In the genomic region with DNA sequence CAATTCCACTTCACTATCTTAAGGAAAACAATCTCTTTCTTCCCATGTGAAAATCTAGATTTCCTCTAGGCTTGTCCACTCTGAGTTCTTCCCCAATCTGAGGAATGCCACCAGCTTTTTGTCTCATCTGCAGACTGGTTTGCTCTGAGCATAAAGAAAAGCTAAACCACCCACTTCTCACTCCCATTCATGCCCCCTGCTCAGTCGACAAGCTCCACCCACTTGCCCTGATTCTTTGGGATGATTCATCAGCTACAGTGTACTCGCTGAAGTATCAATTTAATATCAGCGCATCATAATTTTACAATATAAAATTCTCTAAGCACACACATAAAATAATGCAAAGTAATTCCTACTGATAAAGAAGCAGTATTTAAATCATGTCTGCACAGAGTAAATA, we compare ENCODE assay signal across 35 cellular contexts.
"Had no signal": no experiment of that assay in that cellular context is flagged by ENCODE, and none has a peak within 500 bp of the region (broad histone marks: within the 10 kb centered on the region; RNA-seq: fewer than 3 reads in every experiment).

No MANE protein-coding gene starts in this region.

- H3K4me3 ChIP-seq: adrenal gland, body of pancreas, breast epithelium had no signal

- H3K27me3 Mint-ChIP-seq: activated CD4-positive, alpha-beta memory T cell treated with anti-CD3 and anti-CD28 coated beads, Interleukin-2, amount 10 ng/mL, durations not matched to agents 7 days and 5 days; activated CD4-positive, alpha-beta T cell treated with anti-CD3 and anti-CD28 coated beads, Interleukin-2, amount 10 ng/mL, durations not matched to agents 7 days and 5 days; activated CD8-positive, alpha-beta memory T cell treated with anti-CD3 and anti-CD28 coated beads, Interleukin-2, amount 10 ng/mL, durations not matched to agents 7 days and 5 days; central memory CD8-positive, alpha-beta T cell had no signal

- H3K27ac Mint-ChIP-seq: activated CD4-positive, alpha-beta memory T cell treated with anti-CD3 and anti-CD28 coated beads, Interleukin-2, amount 10 ng/mL, durations not matched to agents 7 days and 5 days; activated CD4-positive, alpha-beta T cell treated with anti-CD3 and anti-CD28 coated beads for 36 hours; activated CD4-positive, alpha-beta T cell treated with anti-CD3 and anti-CD28 coated beads, Interleukin-2, amount 10 ng/mL, durations not matched to agents 7 days and 5 days; activated CD8-positive, alpha-beta memory T cell treated with anti-CD3 and anti-CD28 coated beads, Interleukin-2, amount 10 ng/mL, durations not matched to agents 7 days and 5 days; activated CD8-positive, alpha-beta T cell treated with anti-CD3 and anti-CD28 coated beads, Interleukin-2, amount 10 ng/mL, durations not matched to agents 7 days and 5 days; activated naive CD4-positive, alpha-beta T cell treated with anti-CD3 and anti-CD28 coated beads for 36 hours; activated naive CD8-positive, alpha-beta T cell; activated T-cell treated with anti-CD3 and anti-CD28 coated beads, Interleukin-2, amount 50 U/mL, for 24 hours; activated T-helper 2 cell treated with anti-CD3 and anti-CD28 coated beads, Interferon-gamma antibody, Interleukin-2, Interleukin-4, amounts not matched to agents 10 μg/mL and 5 μg/mL and 100 μg/mL, durations not matched to agents 14 hours and 24 hours and 36 hours; T-helper 1 cell treated with Interleukin-12 subunit alpha and Interleukin-12 subunit beta and Interleukin-4 antibody, amounts not matched to agents 30 μg/mL and 1 μg/mL, for 36 hours; T-helper 2 cell treated with Interferon-gamma antibody and Interleukin-4, amounts not matched to agents 5 μg/mL and 100 μg/mL, for 36 hours; WTC11 had no signal

- H3K27ac ChIP-seq: adrenal gland, body of pancreas, brain microvascular endothelial cell, breast epithelium, WERI-Rb-1 had no signal

- H3K4me3 Mint-ChIP-seq: activated CD4-positive, alpha-beta memory T cell treated with anti-CD3 and anti-CD28 coated beads, Interleukin-2, amount 10 ng/mL, durations not matched to agents 7 days and 5 days; activated CD4-positive, alpha-beta T cell treated with anti-CD3 and anti-CD28 coated beads for 36 hours; activated CD4-positive, alpha-beta T cell treated with anti-CD3 and anti-CD28 coated beads, Interleukin-2, amount 10 ng/mL, durations not matched to agents 7 days and 5 days; activated CD8-positive, alpha-beta memory T cell treated with anti-CD3 and anti-CD28 coated beads, Interleukin-2, amount 10 ng/mL, durations not matched to agents 7 days and 5 days; activated CD8-positive, alpha-beta T cell treated with anti-CD3 and anti-CD28 coated beads, Interleukin-2, amount 10 ng/mL, durations not matched to agents 7 days and 5 days; activated naive CD4-positive, alpha-beta T cell treated with anti-CD3 and anti-CD28 coated beads for 36 hours; activated naive CD8-positive, alpha-beta T cell; activated T-cell treated with anti-CD3 and anti-CD28 coated beads, Interleukin-2, amount 50 U/mL, for 24 hours; central memory CD8-positive, alpha-beta T cell; T-helper 1 cell treated with Interleukin-12 subunit alpha and Interleukin-12 subunit beta and Interleukin-4 antibody, amounts not matched to agents 30 μg/mL and 1 μg/mL, for 36 hours; T-helper 2 cell treated with Interferon-gamma antibody and Interleukin-4, amounts not matched to agents 5 μg/mL and 100 μg/mL, for 36 hours; WTC11 had no signal

- H3K9me3 Mint-ChIP-seq: activated CD4-positive, alpha-beta memory T cell treated with anti-CD3 and anti-CD28 coated beads, Interleukin-2, amount 10 ng/mL, durations not matched to agents 7 days and 5 days; activated CD4-positive, alpha-beta T cell treated with anti-CD3 and anti-CD28 coated beads, Interleukin-2, amount 10 ng/mL, durations not matched to agents 7 days and 5 days; activated naive CD4-positive, alpha-beta T cell treated with anti-CD3 and anti-CD28 coated beads for 36 hours; activated T-cell treated with anti-CD3 and anti-CD28 coated beads, Interleukin-2, amount 50 U/mL, for 24 hours; activated T-helper 2 cell treated with anti-CD3 and anti-CD28 coated beads, Interferon-gamma antibody, Interleukin-2, Interleukin-4, amounts not matched to agents 10 μg/mL and 5 μg/mL and 100 μg/mL, durations not matched to agents 14 hours and 24 hours and 36 hours; T-helper 1 cell treated with Interleukin-12 subunit alpha and Interleukin-12 subunit beta and Interleukin-4 antibody, amounts not matched to agents 30 μg/mL and 1 μg/mL, for 36 hours; T-helper 2 cell treated with Interferon-gamma antibody and Interleukin-4, amounts not matched to agents 5 μg/mL and 100 μg/mL, for 36 hours; WTC11 had no signal

- H3K4me1 ChIP-seq: adrenal gland, body of pancreas, breast epithelium had no signal

- H3K27me3 ChIP-seq: adrenal gland, body of pancreas, brain microvascular endothelial cell, breast epithelium had no signal

- DNase-seq: activated CD4-positive, alpha-beta memory T cell treated with anti-CD3 and anti-CD28 coated beads, Interleukin-2, amount 10 ng/mL, durations not matched to agents 7 days and 5 days; activated CD4-positive, alpha-beta T cell treated with anti-CD3 and anti-CD28 coated beads for 1 hour; activated CD4-positive, alpha-beta T cell treated with anti-CD3 and anti-CD28 coated beads for 36 hours; activated CD4-positive, alpha-beta T cell treated with anti-CD3 and anti-CD28 coated beads for 48 hours; activated CD4-positive, alpha-beta T cell treated with anti-CD3 and anti-CD28 coated beads, Interleukin-2, amount 10 ng/mL, durations not matched to agents 7 days and 5 days; activated CD4-positive, alpha-beta T cell treated with anti-CD3 and anti-CD28 coated beads, Interleukin-2, amount 50 U/mL, for 48 hours; activated CD4-positive, CD25-positive, alpha-beta regulatory T cell; activated CD8-positive, alpha-beta memory T cell treated with anti-CD3 and anti-CD28 coated beads for 24 hours; activated CD8-positive, alpha-beta memory T cell treated with anti-CD3 and anti-CD28 coated beads, Interleukin-2, amount 10 ng/mL, durations not matched to agents 7 days and 5 days; activated CD8-positive, alpha-beta memory T cell treated with anti-CD3 and anti-CD28 coated beads, Interleukin-2, amount 50 U/mL, for 48 hours; activated CD8-positive, alpha-beta T cell treated with anti-CD3 and anti-CD28 coated beads, Interleukin-2, amount 10 ng/mL, durations not matched to agents 7 days and 5 days; activated effector memory CD4-positive, alpha-beta T cell treated with Interleukin-2 at 50 U/mL for 16 hours; activated gamma-delta T cell; activated naive CD4-positive, alpha-beta T cell treated with anti-CD3 and anti-CD28 coated beads for 36 hours; activated naive CD4-positive, alpha-beta T cell treated with anti-CD3 and anti-CD28 coated beads, Interleukin-2, amount 50 U/mL, for 16 hours; activated T-cell treated with anti-CD3 and anti-CD28 coated beads, Interleukin-2, amount 50 U/mL, for 24 hours; activated T-cell treated with anti-CD3 and anti-CD28 coated beads, Interleukin-2, amount 50 U/mL, for 48 hours; adrenal gland; amniotic stem cell; aorta; body of pancreas; brain microvascular endothelial cell; cerebellar nuclear complex; SW 1271; T-helper 1 cell; T-helper 2 cell; T-helper 9 cell; WERI-Rb-1 had no signal

- H3K9me3 ChIP-seq: adrenal gland, body of pancreas, breast epithelium had no signal

- H3K36me3 Mint-ChIP-seq: activated CD8-positive, alpha-beta memory T cell treated with anti-CD3 and anti-CD28 coated beads, Interleukin-2, amount 10 ng/mL, durations not matched to agents 7 days and 5 days; activated naive CD8-positive, alpha-beta T cell; WTC11 had no signal

- H3K4me1 Mint-ChIP-seq: activated CD4-positive, alpha-beta memory T cell treated with anti-CD3 and anti-CD28 coated beads, Interleukin-2, amount 10 ng/mL, durations not matched to agents 7 days and 5 days; activated CD4-positive, alpha-beta T cell treated with anti-CD3 and anti-CD28 coated beads for 36 hours; activated CD4-positive, alpha-beta T cell treated with anti-CD3 and anti-CD28 coated beads, Interleukin-2, amount 10 ng/mL, durations not matched to agents 7 days and 5 days; activated CD8-positive, alpha-beta memory T cell treated with anti-CD3 and anti-CD28 coated beads, Interleukin-2, amount 10 ng/mL, durations not matched to agents 7 days and 5 days; central memory CD8-positive, alpha-beta T cell had no signal

- H3K36me3 ChIP-seq: adrenal gland, brain microvascular endothelial cell, breast epithelium, WERI-Rb-1 had no signal
